Comparison of ENCODE assay signal across 8 cellular contexts in the genomic region with DNA sequence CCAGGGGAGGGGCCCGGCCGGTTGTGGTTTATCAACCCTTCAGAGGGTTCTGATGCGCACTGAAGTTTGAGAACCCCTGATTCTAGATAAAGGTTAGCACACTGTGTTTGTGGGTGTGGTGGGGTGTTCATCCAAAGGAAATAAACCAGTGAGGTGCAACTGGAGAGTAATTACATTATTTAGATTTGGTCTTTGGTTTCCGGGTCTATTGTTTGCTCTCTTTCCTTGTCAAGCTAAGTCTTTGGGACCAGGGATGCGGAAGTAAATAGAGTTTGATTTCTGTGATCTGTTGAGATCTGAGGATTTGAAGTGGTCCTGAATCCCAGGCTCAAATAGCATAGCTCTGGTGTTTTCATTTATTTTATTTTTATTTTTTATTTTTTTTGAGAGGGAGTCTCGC. TPM values are rescaled to one million over a fixed set of nuclear protein-coding genes. Genes with fewer than 3 reads are reported as not detected.
"Had no signal": no experiment of that assay in that cellular context is flagged by ENCODE, and none has a peak within 500 bp of the region (broad histone marks: within the 10 kb centered on the region; RNA-seq: fewer than 3 reads in every experiment).

No MANE protein-coding gene starts in this region.

- DNase-seq: H9, HCEC 1CT, Karpas-422, KBM-7 had no signal

- H2AFZ ChIP-seq: GM23338 had no signal

- H3K9me3 Mint-ChIP-seq: GM23338, H9, IgD-negative memory B cell had no signal

- H3K27ac ChIP-seq: KMS-11 had no signal

- H3K4me3 ChIP-seq: GM23338 had no signal

- H3K4me3 Mint-ChIP-seq: GM23338, H9, IgD-negative memory B cell had no signal

- H3K9ac ChIP-seq: KMS-11 had no signal

- H3K4me2 ChIP-seq: GM23338, KMS-11 had no signal

- H3K27ac Mint-ChIP-seq: GM23338, H9, IgD-negative memory B cell had no signal

- ATAC-seq: GM23338 had no signal

RNA-seq across cellular contexts. Expression of gene CLMP, which starts 50.5 kb away (rescaled TPM):
- total RNA-seq: HT-29 had no signal
